In the genomic region with DNA sequence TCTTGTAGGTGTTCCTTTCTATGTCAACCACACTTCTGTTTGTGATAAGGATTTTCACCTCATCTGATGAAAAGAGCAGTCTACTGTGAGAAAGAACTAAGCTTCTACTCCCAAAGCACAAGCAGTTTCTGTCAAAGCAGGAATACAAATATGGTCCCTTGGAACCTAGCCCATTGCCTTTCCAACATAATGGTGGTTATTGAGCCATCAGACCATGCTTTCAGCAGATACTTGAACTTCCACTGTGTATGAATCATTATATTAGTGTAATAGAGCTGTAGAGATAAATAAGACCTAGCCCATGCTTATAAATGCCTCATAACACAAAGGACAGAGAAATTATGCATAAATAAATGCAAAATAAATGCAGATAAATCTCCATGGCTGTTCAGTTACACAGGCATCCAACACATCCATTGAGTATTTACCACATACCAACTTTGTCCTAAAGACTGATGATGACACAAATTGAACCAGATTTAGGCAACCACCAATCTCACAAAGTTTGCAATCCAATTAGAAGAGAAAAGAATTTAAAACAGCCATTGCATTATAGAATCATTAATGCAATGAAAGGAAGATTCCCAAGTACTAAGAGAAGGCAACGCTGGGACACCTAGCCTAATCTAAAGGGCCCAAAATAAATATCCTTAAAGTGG, we compare ENCODE assay signal across 23 cellular contexts.
DNase-seq lines count a peak whose midpoint lies in the region; ATAC-seq and TF ChIP-seq lines count a peak whose summit lies in the region.
"Had no signal": no experiment of that assay in that cellular context is flagged by ENCODE, and none has a peak within 500 bp of the region (broad histone marks: within the 10 kb centered on the region; RNA-seq: fewer than 3 reads in every experiment).

No MANE protein-coding gene starts in this region.

- DNase-seq in DMS153 treated with DMSO at 0.1 percent for 48 hours (lab: John Stamatoyannopoulos, UW; ENCODE audit: unreplicated experiment) (peak; percentile 66), NCI-H1105 treated with DMSO at 0.1 percent for 48 hours (lab: John Stamatoyannopoulos, UW) (peak; percentile 34), astrocyte of the hippocampus (ENCODE audit: low read depth, low spot score) (peak; percentile 67), midbrain (lab: John Stamatoyannopoulos, UW) (peak; percentile 49), NCI-H2107 (lab: John Stamatoyannopoulos, UW) (no peak), MCF 10A (ENCODE audit: unreplicated experiment) (no peak)
- DNase-seq in stimulated activated CD4-positive, alpha-beta T cell treated with anti-CD3 and anti-CD28 coated beads, Interleukin-15, amount 100 ng/mL, for 24 hours, result no peak
- DNase-seq: activated CD4-positive, alpha-beta T cell treated with anti-CD3 and anti-CD28 coated beads for 1 hour; activated naive CD4-positive, alpha-beta T cell treated with anti-CD3 and anti-CD28 coated beads, Interleukin-2, amount 10 ng/mL, durations not matched to agents 7 days and 5 days; activated T-cell treated with anti-CD3 and anti-CD28 coated beads, Interleukin-2, amount 50 U/mL, for 72 hours; CD4-positive, CD25-positive, alpha-beta regulatory T cell; central memory CD4-positive, alpha-beta T cell; GDM1; HFFc6; mucosa of descending colon; NCI-H82; PC-9; SHP77; stimulated activated CD4-positive, alpha-beta T cell treated with anti-CD3 and anti-CD28 coated beads, Interleukin-1b, Interleukin-23, amount 100 ng/mL, for 48 hours had no signal

- no peak overlapping the region for H3K27ac Mint-ChIP-seq in MCF 10A (ENCODE audit: low read depth, unreplicated experiment)
- H3K27ac Mint-ChIP-seq: activated naive CD4-positive, alpha-beta T cell treated with anti-CD3 and anti-CD28 coated beads, Interleukin-2, amount 10 ng/mL, durations not matched to agents 7 days and 5 days; activated T-cell treated with anti-CD3 and anti-CD28 coated beads, Interleukin-2, amount 50 U/mL, for 72 hours; CD4-positive, CD25-positive, alpha-beta regulatory T cell; HFFc6; stimulated activated effector memory CD8-positive, alpha-beta T cell treated with anti-CD3 and anti-CD28 coated beads, Interleukin-12 subunit alpha, Interleukin-12 subunit beta, amount 100 ng/mL, for 72 hours had no signal

- H3K9me3 Mint-ChIP-seq in MCF 10A (ENCODE audit: unreplicated experiment), result no peaks in the 10 kb centered on the region

- H3K27me3 Mint-ChIP-seq in MCF 10A (ENCODE audit: insufficient read depth, unreplicated experiment), result no peaks in the 10 kb centered on the region
- H3K27me3 Mint-ChIP-seq: activated naive CD4-positive, alpha-beta T cell treated with anti-CD3 and anti-CD28 coated beads, Interleukin-2, amount 10 ng/mL, durations not matched to agents 7 days and 5 days; CD4-positive, CD25-positive, alpha-beta regulatory T cell had no signal

- no peak overlapping the region for H3K4me3 Mint-ChIP-seq in MCF 10A (ENCODE audit: unreplicated experiment)
- H3K4me3 Mint-ChIP-seq: activated naive CD4-positive, alpha-beta T cell treated with anti-CD3 and anti-CD28 coated beads, Interleukin-2, amount 10 ng/mL, durations not matched to agents 7 days and 5 days; activated T-cell treated with anti-CD3 and anti-CD28 coated beads, Interleukin-2, amount 50 U/mL, for 72 hours; CD4-positive, CD25-positive, alpha-beta regulatory T cell; HFFc6; neural crest cell; stimulated activated effector memory CD8-positive, alpha-beta T cell treated with anti-CD3 and anti-CD28 coated beads, Interleukin-12 subunit alpha, Interleukin-12 subunit beta, amount 100 ng/mL, for 72 hours had no signal

- BruUV-seq in MCF 10A (replicated peaks; lab: Mats Ljungman, UMichigan), result no TSS peak

- H3K4me1 Mint-ChIP-seq in MCF 10A (ENCODE audit: insufficient read depth, unreplicated experiment), result no peaks in the 10 kb centered on the region
- H3K4me1 Mint-ChIP-seq: activated naive CD4-positive, alpha-beta T cell treated with anti-CD3 and anti-CD28 coated beads, Interleukin-2, amount 10 ng/mL, durations not matched to agents 7 days and 5 days; CD4-positive, CD25-positive, alpha-beta regulatory T cell; neural crest cell; stimulated activated effector memory CD8-positive, alpha-beta T cell treated with anti-CD3 and anti-CD28 coated beads, Interleukin-12 subunit alpha, Interleukin-12 subunit beta, amount 100 ng/mL, for 72 hours had no signal

- H3K36me3 Mint-ChIP-seq in MCF 10A (ENCODE audit: insufficient read depth, unreplicated experiment), result no peaks in the 10 kb centered on the region
- H3K36me3 Mint-ChIP-seq: activated naive CD4-positive, alpha-beta T cell treated with anti-CD3 and anti-CD28 coated beads, Interleukin-2, amount 10 ng/mL, durations not matched to agents 7 days and 5 days; CD4-positive, CD25-positive, alpha-beta regulatory T cell; stimulated activated effector memory CD8-positive, alpha-beta T cell treated with anti-CD3 and anti-CD28 coated beads, Interleukin-12 subunit alpha, Interleukin-12 subunit beta, amount 100 ng/mL, for 72 hours had no signal

- no peak for TF ChIP-seq CTCF in MCF 10A (IDR thresholded peaks at IDR 0.05; ENCODE audit: unreplicated experiment)

- POLR2A ChIA-PET in MCF 10A (lab: Yijun Ruan, JAX), result no interaction called here

- intact Hi-C loops in MCF 10A (cut with micrococcal nuclease), result no loop called here

- CTCF ChIA-PET in MCF 10A (lab: Yijun Ruan, JAX), result interaction anchor here (0.6 kb wide), 1 partner anchor 21 kb away, joined by 3 read pairs; no protein-coding TSS in a partner anchor

- no peak for ATAC-seq in GM19035 (IDR thresholded peaks at IDR 0.05; ENCODE audit: unreplicated experiment)
- ATAC-seq: activated T-cell treated with anti-CD3 and anti-CD28 coated beads, Interleukin-2, amount 50 U/mL, for 72 hours; GM12878; mucosa of descending colon; stimulated activated effector memory CD8-positive, alpha-beta T cell treated with anti-CD3 and anti-CD28 coated beads, Interleukin-12 subunit alpha, Interleukin-12 subunit beta, amount 100 ng/mL, for 72 hours had no signal

Comparison
In these comparisons a context has a peak if more than half of its experiments do, and no peak if none do; other contexts are left out.
1. DNase-seq: peak in DMS153 treated with DMSO at 0.1 percent for 48 hours (single experiment), NCI-H1105 treated with DMSO at 0.1 percent for 48 hours (single experiment), astrocyte of the hippocampus (single experiment) and midbrain (single experiment); none in NCI-H2107 (single experiment), stimulated activated CD4-positive, alpha-beta T cell treated with anti-CD3 and anti-CD28 coated beads, Interleukin-15, amount 100 ng/mL, for 24 hours (single experiment) and MCF 10A (single experiment).